ENCODE assay signal across 20 cellular contexts in genomic region chr15:99257107-99257750, GRCh38.
"Had no signal": no experiment of that assay in that cellular context is flagged by ENCODE, and none has a peak within 500 bp of the region (broad histone marks: within the 10 kb centered on the region; RNA-seq: fewer than 3 reads in every experiment).

No MANE protein-coding gene starts in this region.

- ATAC-seq: esophagus mucosa, heart left ventricle, left lung, natural killer cell, upper lobe of right lung had no signal

- FAIRE-seq: endometrium, frontal cortex had no signal

- H3K9me3 ChIP-seq: heart left ventricle, left lung, ovary, right atrium auricular region, testis, tibial nerve, upper lobe of right lung, vagina had no signal

- H3K36me3 ChIP-seq: ovary, right atrium auricular region had no signal

- H3K4me3 ChIP-seq: heart left ventricle, left lung, lung, ovary, right atrium auricular region, smooth muscle cell, testis, tibial nerve, upper lobe of right lung, vagina had no signal

- H3K27ac ChIP-seq: heart left ventricle, left lung, ovary, right atrium auricular region, testis, tibial nerve, upper lobe of right lung, vagina had no signal

- H3K27me3 ChIP-seq: heart left ventricle, left lung, ovary, right atrium auricular region, testis, tibial nerve, upper lobe of right lung, vagina had no signal

- DNase-seq: effector memory CD4-positive, alpha-beta T cell; heart left ventricle; hippocampal formation; kidney glomerular epithelial cell; left lung; natural killer cell; nucleus accumbens; ovary; stimulated activated CD4-positive, alpha-beta T cell treated with anti-CD3 and anti-CD28 coated beads, Interleukin-2, amount 100 ng/mL, for 48 hours; stimulated activated naive CD4-positive, alpha-beta T cell treated with Interleukin-2 at 50 U/mL for 16 hours; testis; upper lobe of right lung had no signal

- H3K4me2 ChIP-seq: smooth muscle cell had no signal
